In genomic region chr3:33798418-33799201, GRCh38 we compare ENCODE assay signal across 8 cellular contexts. TPM values are rescaled to one million over a fixed set of nuclear protein-coding genes. Genes with fewer than 3 reads are reported as not detected.
DNase-seq lines count a peak whose midpoint lies in the region; ATAC-seq and TF ChIP-seq lines count a peak whose summit lies in the region.

Gene PDCD6IP, plus strand, starts transcription at chr3:33798630. Its CDS starts 99 bp downstream, at chr3:33798729.

- DNase-seq in COLO668 (lab: John Stamatoyannopoulos, UW; ENCODE audit: unreplicated experiment) (peak; percentile 85), HL-60 (ENCODE audit: low read depth in 1 of 2, low spot score in 1 of 2) (peak; percentile 88 to 91), memory B cell (ENCODE audit: low spot score in 2 of 2) (peak; percentile 85 to 92)
- peak; percentile 82 for DNase-seq in NK-92 treated with Interleukin-12 subunit alpha and Interleukin-12 subunit beta, amount 100 ng/mL, for 24 hours (lab: John Stamatoyannopoulos, UW)
- peak; percentile 74 to 83 (median 76) for DNase-seq in effector memory CD4-positive, alpha-beta T cell
- DNase-seq in stimulated activated CD8-positive, alpha-beta memory T cell treated with anti-CD3 and anti-CD28 coated beads, Interleukin-12 subunit alpha, Interleukin-12 subunit beta, amount 100 ng/mL, for 24 hours (ENCODE audit: extremely low read depth) = peak; percentile 79

- POLR2A ChIA-PET in activated CD8-positive, alpha-beta memory T cell treated with anti-CD3 and anti-CD28 coated beads for 36 hours (lab: Charles Lee) = interaction anchor here (0.6 to 1.0 kb wide), 4 partner anchors 81 to 721 kb away, joined by 3 to 5 read pairs (median 4); partner anchors contain the start of gene CLASP2

- peak; percentile 91 for ATAC-seq in GM19455 (IDR thresholded peaks at IDR 0.05; ENCODE audit: unreplicated experiment)
- ATAC-seq in memory B cell (ENCODE audit: low read depth) = peak; percentile 85

- H3K4me1 ChIP-seq in effector memory CD4-positive, alpha-beta T cell (ENCODE audit: control insufficient read depth, insufficient read depth, low read length, poor library complexity, severe bottlenecking) = peaks cover 17% of the 10 kb centered on the region

- H3K27ac Mint-ChIP-seq in memory B cell = peak within 1 kb of the TSS; percentile 92

- H3K4me1 Mint-ChIP-seq in memory B cell = peaks cover 32% of the 10 kb centered on the region

- H3K9me3 ChIP-seq in effector memory CD4-positive, alpha-beta T cell (ENCODE audit: control insufficient read depth, low read length) = no peaks in the 10 kb centered on the region

- no peak for TF ChIP-seq CTCF in HL-60 (IDR thresholded peaks at IDR 0.05; ENCODE audit: insufficient read depth, low read length)

- CTCF ChIA-PET in activated CD8-positive, alpha-beta memory T cell treated with anti-CD3 and anti-CD28 coated beads for 36 hours (lab: Charles Lee) = interaction anchor here (1.0 to 3.7 kb wide), 5 partner anchors 9 to 358 kb away, joined by 3 to 12 read pairs (median 6); no protein-coding TSS in a partner anchor

- peak within 1 kb of the TSS; percentile 100 for H3K4me3 Mint-ChIP-seq in memory B cell

- H3K36me3 Mint-ChIP-seq in memory B cell = peaks cover 7% of the 10 kb centered on the region

- peak within 1 kb of the TSS; percentile 95 for H3K4me3 ChIP-seq in HL-60 (replicated peaks; ENCODE audit: insufficient read depth, low read length)
- peak within 1 kb of the TSS; percentile 83 for H3K4me3 ChIP-seq in effector memory CD4-positive, alpha-beta T cell (ENCODE audit: insufficient read depth, low read depth, low read length, poor library complexity, severe bottlenecking)

- no peaks in the 10 kb centered on the region for H3K9me3 Mint-ChIP-seq in memory B cell

- no peaks in the 10 kb centered on the region for H3K27me3 Mint-ChIP-seq in memory B cell

- H3K27me3 ChIP-seq in HL-60 (ENCODE audit: insufficient read depth, poor library complexity, severe bottlenecking) = no peaks in the 10 kb centered on the region
- H3K27me3 ChIP-seq in effector memory CD4-positive, alpha-beta T cell (replicated peaks; ENCODE audit: control insufficient read depth, insufficient read depth, low read length, poor library complexity, severe bottlenecking) = no peaks in the 10 kb centered on the region

- no peaks in the 10 kb centered on the region for H3K36me3 ChIP-seq in effector memory CD4-positive, alpha-beta T cell (ENCODE audit: control insufficient read depth, insufficient read depth, low read length)

- H3K27ac ChIP-seq in HL-60 (replicated peaks) = peak within 1 kb of the TSS; percentile 93
- H3K27ac ChIP-seq in effector memory CD4-positive, alpha-beta T cell (ENCODE audit: insufficient read depth, low read length, poor library complexity, severe bottlenecking) = peak within 1 kb of the TSS; percentile 76

RNA-seq across cellular contexts. Expression of gene PDCD6IP, which starts in this region (rescaled TPM):
- 100 to 1,000 TPM; 158 to 178 TPM for total RNA-seq in activated CD8-positive, alpha-beta memory T cell treated with anti-CD3 and anti-CD28 coated beads for 36 hours

Comparison
In these comparisons a context has a peak if more than half of its experiments do, and no peak if none do; other contexts are left out.
1. Peak in every context shown above with its lines: DNase-seq, ATAC-seq, H3K4me3 ChIP-seq and H3K27ac ChIP-seq.